ENCODE assay signal across 1 cellular context in the genomic region with DNA sequence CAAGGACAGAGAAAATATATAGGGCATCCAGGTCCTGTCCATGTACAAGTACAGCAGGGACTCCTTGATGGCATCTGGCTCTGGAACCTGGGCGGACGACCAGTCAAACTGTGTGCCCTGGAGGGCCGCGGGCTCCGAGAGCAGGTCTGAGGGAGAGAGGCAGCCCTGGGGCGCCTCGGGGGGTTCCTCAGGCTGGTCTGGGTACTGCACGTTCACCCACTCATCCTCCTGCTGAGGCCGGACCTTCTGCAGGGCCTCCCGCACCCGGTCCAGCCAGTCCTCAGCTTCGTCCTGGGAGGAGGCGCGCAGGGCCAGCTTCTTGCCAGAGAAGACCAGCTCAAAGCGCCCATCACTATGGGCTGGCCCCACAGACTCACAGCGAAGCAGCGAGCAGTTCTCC.
TF ChIP-seq lines count a peak whose summit lies in the region.

No MANE protein-coding gene starts in this region.

TF ChIP-seq in K562, 482 proteins besides CTCF, POLR2A, EP300 and RAD21:
- TF ChIP-seq POLR2G (IDR thresholded peaks at IDR 0.05; ENCODE audit: low read depth, low read length) = peak; percentile 34
